28 cellular contexts compared by ENCODE assay signal in genomic region chr1:197418693-197419092, GRCh38.
"Had no signal": no experiment of that assay in that cellular context is flagged by ENCODE, and none has a peak within 500 bp of the region (broad histone marks: within the 10 kb centered on the region; RNA-seq: fewer than 3 reads in every experiment).

No MANE protein-coding gene starts in this region.

- H3K27ac ChIP-seq: colonic mucosa, coronary artery, dorsolateral prefrontal cortex, epithelial cell of prostate, esophagus muscularis mucosa, esophagus squamous epithelium, foreskin keratinocyte, gastrocnemius medialis, gastroesophageal sphincter, heart left ventricle, heart right ventricle, hepatocyte had no signal

- H3K36me3 ChIP-seq: colonic mucosa, esophagus muscularis mucosa, esophagus squamous epithelium, gastrocnemius medialis, gastroesophageal sphincter, heart left ventricle, heart right ventricle had no signal

- H3K4me3 ChIP-seq: colonic mucosa, coronary artery, dorsolateral prefrontal cortex, esophagus muscularis mucosa, esophagus squamous epithelium, gastrocnemius medialis, gastroesophageal sphincter, heart left ventricle, heart right ventricle, hepatocyte had no signal

- ATAC-seq: effector memory CD8-positive, alpha-beta T cell; esophagus mucosa; foreskin keratinocyte; gastrocnemius medialis; gastroesophageal sphincter; heart left ventricle; heart right ventricle had no signal

- H3K9me3 ChIP-seq: colonic mucosa, esophagus muscularis mucosa, esophagus squamous epithelium, gastrocnemius medialis, gastroesophageal sphincter, heart left ventricle, heart right ventricle had no signal

- FAIRE-seq: colon, endometrium, endothelial cell of umbilical vein, frontal cortex had no signal

- H3K4me2 ChIP-seq: hepatocyte had no signal

- H3K79me2 ChIP-seq: hepatocyte had no signal

- DNase-seq: colonic mucosa; cortex of kidney; dermis blood vessel endothelial cell; dorsolateral prefrontal cortex; effector CD4-positive, alpha-beta T cell; effector CD8-positive, alpha-beta T cell; effector memory CD4-positive, alpha-beta T cell; effector memory CD8-positive, alpha-beta T cell; endodermal cell; erythroblast; esophagus squamous epithelium; foreskin fibroblast; foreskin keratinocyte; gastrocnemius medialis; glutamatergic neuron; head of caudate nucleus; heart left ventricle; heart right ventricle had no signal

- H3K4me1 ChIP-seq: colonic mucosa, esophagus muscularis mucosa, esophagus squamous epithelium, foreskin keratinocyte, gastrocnemius medialis, gastroesophageal sphincter, heart left ventricle, heart right ventricle had no signal

- H2AFZ ChIP-seq: hepatocyte had no signal

- H3K27me3 ChIP-seq: colonic mucosa, dorsolateral prefrontal cortex, esophagus muscularis mucosa, esophagus squamous epithelium, foreskin keratinocyte, gastrocnemius medialis, gastroesophageal sphincter, heart left ventricle, hepatocyte had no signal
